In the genomic region with DNA sequence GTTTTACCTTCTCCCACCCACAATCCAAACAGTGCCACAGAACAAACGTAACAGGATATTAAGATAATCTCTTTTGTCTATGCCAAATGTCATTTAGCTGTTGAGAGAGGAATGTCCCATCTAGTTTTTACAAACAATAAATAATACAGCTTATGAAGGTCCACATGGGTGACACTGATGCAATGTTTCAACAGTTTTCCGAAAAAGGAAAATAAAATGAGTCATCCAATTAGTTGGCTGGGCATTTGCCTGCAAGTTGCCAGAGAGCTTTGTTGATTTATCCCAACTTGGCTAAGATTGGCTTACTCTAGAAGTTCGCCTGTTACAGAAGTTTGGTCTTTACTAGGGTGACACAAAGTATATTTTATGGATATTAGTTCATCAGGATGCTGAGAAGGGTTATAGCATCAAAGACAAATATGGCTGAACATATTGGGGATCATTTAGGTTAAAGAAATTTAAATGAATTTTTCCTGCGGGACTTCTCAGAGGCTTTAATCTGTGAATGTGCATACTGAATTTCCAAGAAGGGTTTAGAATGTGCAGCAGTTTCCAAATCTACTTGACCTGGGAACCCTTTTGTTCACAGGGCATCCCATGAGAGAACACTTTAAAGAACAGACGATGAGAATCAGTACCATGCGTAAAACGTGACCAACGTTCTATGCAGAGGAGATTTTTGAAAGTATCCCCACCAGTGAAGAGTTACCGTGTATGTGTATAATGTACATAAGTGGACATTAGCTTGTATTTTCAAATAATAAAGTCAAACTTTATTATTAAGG, we compare ENCODE assay signal across 8 cellular contexts.
A peak's percentile ranks its signal among the peaks of the same experiment; 100 is the strongest.
DNase-seq lines count a peak whose midpoint lies in the region; ATAC-seq, FAIRE-seq and TF ChIP-seq lines count a peak whose summit lies in the region.

No MANE protein-coding gene starts in this region.

- H3K36me3 ChIP-seq in psoas muscle (ENCODE audit: insufficient read depth in 1 of 2, low read depth in 1 of 2) (no peaks in the 10 kb centered on the region), trophoblast cell (ENCODE audit: control insufficient read depth in 1 of 2, insufficient read depth in 2 of 2, low read length in 2 of 2) (no peaks in the 10 kb centered on the region)

- CTCF ChIA-PET in RWPE1 (lab: Yijun Ruan, JAX), result no interaction called here

- no peak overlapping the region for H3K23ac ChIP-seq in trophoblast cell (ENCODE audit: low read length)

- H3K4me1 ChIP-seq in psoas muscle (peaks cover 49% of the 10 kb centered on the region), trophoblast cell (ENCODE audit: control insufficient read depth in 1 of 2, insufficient read depth in 2 of 2, low read length in 2 of 2) (no peaks in the 10 kb centered on the region)

- H3K27me3 ChIP-seq in psoas muscle (ENCODE audit: insufficient read depth in 3 of 3, low read length in 2 of 3) (no peaks in the 10 kb centered on the region), trophoblast cell (ENCODE audit: insufficient read depth, low read length) (no peaks in the 10 kb centered on the region)

- FAIRE-seq in RCC 7860 (lab: Jason Lieb, UNC), result no peak

- H4K91ac ChIP-seq in trophoblast cell (ENCODE audit: low read depth, low read length), result no peak overlapping the region

- H3K14ac ChIP-seq in trophoblast cell (ENCODE audit: low read length), result no peak overlapping the region

- H3K9ac ChIP-seq in trophoblast cell (ENCODE audit: low read length), result no peak overlapping the region

- no peaks in the 10 kb centered on the region for H3K79me1 ChIP-seq in trophoblast cell (ENCODE audit: low read length)

- H3K27ac ChIP-seq in RWPE1, result no peak overlapping the region
- H3K27ac ChIP-seq in psoas muscle, result peak overlapping the region; percentile 76
- H3K27ac ChIP-seq in trophoblast cell (ENCODE audit: low read depth, low read length), result no peak overlapping the region

- H4K12ac ChIP-seq in trophoblast cell (ENCODE audit: low read depth, low read length), result no peak overlapping the region

- H3K9me3 ChIP-seq in psoas muscle (no peaks in the 10 kb centered on the region), trophoblast cell (ENCODE audit: insufficient read depth, low read depth, low read length) (no peaks in the 10 kb centered on the region)

- H2AK5ac ChIP-seq in trophoblast cell (ENCODE audit: low read length), result no peak overlapping the region

- intact Hi-C loops in psoas muscle (cut with DNase I), result loop anchor here in 1 of 2 donors (1.0 to 5.0 kb wide), 2 partner anchors 30 to 38 kb away; no protein-coding TSS in a partner anchor

- H3K4me2 ChIP-seq in trophoblast cell (ENCODE audit: low read length), result no peak overlapping the region

- H2BK5ac ChIP-seq in trophoblast cell (ENCODE audit: low read depth, low read length, poor library complexity), result no peak overlapping the region

- no peak overlapping the region for H3K4me3 ChIP-seq in fibroblast of the aortic adventitia (ENCODE audit: low read depth, low read length)
- no peak overlapping the region for H3K4me3 ChIP-seq in psoas muscle
- H3K4me3 ChIP-seq in trophoblast cell (ENCODE audit: low read depth, low read length), result no peak overlapping the region

- H3K79me2 ChIP-seq in trophoblast cell (ENCODE audit: control insufficient read depth, insufficient read depth, low read length, poor library complexity), result no peaks in the 10 kb centered on the region

- no peak overlapping the region for H3K18ac ChIP-seq in trophoblast cell (ENCODE audit: low read length)

- ATAC-seq in psoas muscle (peak; percentile 67 to 91 (median 82)), HG02870 (IDR thresholded peaks at IDR 0.05; ENCODE audit: unreplicated experiment) (no peak)

- no peak overlapping the region for H2BK12ac ChIP-seq in trophoblast cell (ENCODE audit: low read length)

- H3K4ac ChIP-seq in trophoblast cell (ENCODE audit: low read depth, low read length), result no peak overlapping the region

- H2BK120ac ChIP-seq in trophoblast cell (ENCODE audit: insufficient read depth, low read length, poor library complexity), result no peak overlapping the region

- no peak for TF ChIP-seq CTCF in RWPE1 (conservative IDR thresholded peaks at IDR 0.05; ENCODE audit: low read depth)
- TF ChIP-seq CTCF in fibroblast of the aortic adventitia (IDR thresholded peaks at IDR 0.05; ENCODE audit: insufficient read depth, low read length), result no peak
- TF ChIP-seq CTCF in psoas muscle (IDR thresholded peaks at IDR 0.05), result no peak

- no peak overlapping the region for H2AFZ ChIP-seq in trophoblast cell (ENCODE audit: insufficient read depth, low read length, poor library complexity)

- no peak overlapping the region for H4K8ac ChIP-seq in trophoblast cell (ENCODE audit: low read depth, low read length)

- WGBS in psoas muscle, 3 donors, result 22 to 24% (median 23%) methylated on average over 9 of the region's 9 CpGs
- no CpG with 5 or more reads among the region's 9 CpGs for WGBS in trophoblast cell (ENCODE audit: extremely low coverage, insufficient coverage, insufficient read length)

- DNase-seq in GM03348 (ENCODE audit: low spot score) (peak; percentile 70), RWPE1 (ENCODE audit: low spot score) (peak; percentile 59), fibroblast of the aortic adventitia (ENCODE audit: low read depth) (peak; percentile 96), psoas muscle (no peak), OCI-M2 (lab: John Stamatoyannopoulos, UW; ENCODE audit: unreplicated experiment) (no peak), trophoblast cell (no peak), RCC 7860 (ENCODE audit: low spot score) (no peak)

- POLR2A ChIA-PET in RWPE1 (lab: Yijun Ruan, JAX; ENCODE audit: low non-redundant PET), result no interaction called here

Comparison
In these comparisons a context has a peak if more than half of its experiments do, and no peak if none do; other contexts are left out.
1. DNase-seq: peak in GM03348 (single experiment), RWPE1 (single experiment) and fibroblast of the aortic adventitia (single experiment); none in psoas muscle (0 of 2), OCI-M2 (single experiment), trophoblast cell (0 of 2) and RCC 7860 (single experiment).